Comparison of ENCODE assay signal across 19 cellular contexts in genomic region chr20:22744341-22745193, GRCh38.
DNase-seq lines count a peak whose midpoint lies in the region; FAIRE-seq and TF ChIP-seq lines count a peak whose summit lies in the region.
"Had no signal": no experiment of that assay in that cellular context is flagged by ENCODE, and none has a peak within 500 bp of the region (broad histone marks: within the 10 kb centered on the region; RNA-seq: fewer than 3 reads in every experiment).

No MANE protein-coding gene starts in this region.

- H3K4me1 Mint-ChIP-seq in activated CD4-positive, alpha-beta memory T cell treated with anti-CD3 and anti-CD28 coated beads for 36 hours (ENCODE audit: low read depth): no peaks in the 10 kb centered on the region
- H3K4me1 Mint-ChIP-seq: CD4-positive, alpha-beta memory T cell had no signal

- no peak for TF ChIP-seq POLR2A in ovary (IDR thresholded peaks at IDR 0.05)

- CTCF ChIA-PET in activated CD4-positive, alpha-beta memory T cell treated with anti-CD3 and anti-CD28 coated beads for 36 hours (lab: Charles Lee): no interaction called here

- H3K4me1 ChIP-seq in ovary (ENCODE audit: insufficient read depth): no peaks in the 10 kb centered on the region
- H3K4me1 ChIP-seq: BE2C, Peyer's patch had no signal

- no peaks in the 10 kb centered on the region for H3K36me3 ChIP-seq in bronchial epithelial cell (ENCODE audit: control insufficient read depth, insufficient read depth, low read length)
- H3K36me3 ChIP-seq in ovary: no peaks in the 10 kb centered on the region
- H3K36me3 ChIP-seq: BE2C, Peyer's patch had no signal

- H3K27me3 ChIP-seq in bronchial epithelial cell (ENCODE audit: control insufficient read depth, insufficient read depth, low read length): no peaks in the 10 kb centered on the region
- no peaks in the 10 kb centered on the region for H3K27me3 ChIP-seq in ovary
- H3K27me3 ChIP-seq: BE2C, Peyer's patch had no signal

- H3K4me3 Mint-ChIP-seq in activated CD4-positive, alpha-beta memory T cell treated with anti-CD3 and anti-CD28 coated beads for 36 hours: no peak overlapping the region
- H3K4me3 Mint-ChIP-seq: CD4-positive, alpha-beta memory T cell had no signal

- no peaks in the 10 kb centered on the region for H3K36me3 Mint-ChIP-seq in activated CD4-positive, alpha-beta memory T cell treated with anti-CD3 and anti-CD28 coated beads for 36 hours
- H3K36me3 Mint-ChIP-seq: CD4-positive, alpha-beta memory T cell had no signal

- H3K4me3 ChIP-seq in bronchial epithelial cell (ENCODE audit: low read depth, low read length) (no peak overlapping the region), fibroblast of villous mesenchyme (ENCODE audit: low read depth, low read length) (no peak overlapping the region), ovary (no peak overlapping the region)
- H3K4me3 ChIP-seq: Peyer's patch had no signal

- TF ChIP-seq CTCF in bronchial epithelial cell (IDR thresholded peaks at IDR 0.05; ENCODE audit: insufficient read depth, low read length, severe bottlenecking): no peak
- no peak for TF ChIP-seq CTCF in fibroblast of villous mesenchyme (IDR thresholded peaks at IDR 0.05; ENCODE audit: insufficient read depth, low read depth, low read length)
- no peak for TF ChIP-seq CTCF in ovary (IDR thresholded peaks at IDR 0.05)

- peak; percentile 80 for DNase-seq in NCI-H226
- peak; percentile 67 for DNase-seq in bronchial epithelial cell (ENCODE audit: low read depth)
- peak; percentile 50 for DNase-seq in fibroblast of villous mesenchyme (ENCODE audit: low read depth)
- DNase-seq in renal cortical epithelial cell (ENCODE audit: low read depth): peak; percentile 21
- no peak for DNase-seq in ovary
- no peak for DNase-seq in activated CD4-positive, alpha-beta memory T cell treated with anti-CD3 and anti-CD28 coated beads for 36 hours
- DNase-seq in activated naive CD4-positive, alpha-beta T cell (lab: John Stamatoyannopoulos, UW): no peak
- DNase-seq: BE2C; CD4-positive, alpha-beta memory T cell; DMS79 treated with DMSO at 0.1 percent for 48 hours; GF-D8; KBM-7; MM.1S; NCI-H187 treated with DMSO at 0.1 percent for 48 hours; NCI-H446 treated with DMSO at 0.1 percent for 48 hours; NCI-H774; Peyer's patch had no signal

- peaks cover 6% of the 10 kb centered on the region for H3K9me3 Mint-ChIP-seq in activated CD4-positive, alpha-beta memory T cell treated with anti-CD3 and anti-CD28 coated beads for 36 hours

- no peak overlapping the region for H3K27ac ChIP-seq in ovary
- H3K27ac ChIP-seq: Peyer's patch had no signal

- no peak for FAIRE-seq in bronchial epithelial cell (lab: Jason Lieb, UNC)
- FAIRE-seq: D721Med, H1 had no signal

- H3K27me3 Mint-ChIP-seq in activated CD4-positive, alpha-beta memory T cell treated with anti-CD3 and anti-CD28 coated beads for 36 hours: no peaks in the 10 kb centered on the region

- POLR2A ChIA-PET in activated CD4-positive, alpha-beta memory T cell treated with anti-CD3 and anti-CD28 coated beads for 36 hours (lab: Charles Lee): no interaction called here

- TF ChIP-seq EP300 in ovary (IDR thresholded peaks at IDR 0.05): no peak

- H3K27ac Mint-ChIP-seq in activated CD4-positive, alpha-beta memory T cell treated with anti-CD3 and anti-CD28 coated beads for 36 hours: no peak overlapping the region
- H3K27ac Mint-ChIP-seq: CD4-positive, alpha-beta memory T cell had no signal

- H3K9me3 ChIP-seq in ovary: no peaks in the 10 kb centered on the region
- H3K9me3 ChIP-seq: BE2C, Peyer's patch had no signal

- intact Hi-C loops in ovary (cut with DNase I): no loop called here
- intact Hi-C loops in activated CD4-positive, alpha-beta memory T cell treated with anti-CD3 and anti-CD28 coated beads for 36 hours (cut with micrococcal nuclease): no loop called here

- 11 to 28% (median 27%) methylated on average over 2 of the region's 2 CpGs for WGBS in ovary, 3 donors

Comparison
In these comparisons a context has a peak if more than half of its experiments do, and no peak if none do; other contexts are left out.
1. DNase-seq: peak in NCI-H226 (single experiment), bronchial epithelial cell (single experiment), fibroblast of villous mesenchyme (single experiment) and renal cortical epithelial cell (single experiment); none in ovary (0 of 5), activated CD4-positive, alpha-beta memory T cell treated with anti-CD3 and anti-CD28 coated beads for 36 hours (single experiment) and activated naive CD4-positive, alpha-beta T cell (0 of 4).